In genomic region chr2:177252808-177253531, GRCh38 we compare ENCODE assay signal across 1 cellular context.
TF ChIP-seq lines count a peak whose summit lies in the region.

No MANE protein-coding gene starts in this region.

TF ChIP-seq in endothelial cell of umbilical vein, 7 proteins besides CTCF, POLR2A, EP300 and RAD21:
- TF ChIP-seq MAX (IDR thresholded peaks at IDR 0.05; ENCODE audit: insufficient read depth, insufficient read length) (no peak), MYC (IDR thresholded peaks at IDR 0.05; ENCODE audit: low read depth, low read length) (no peak), FOS (IDR thresholded peaks at IDR 0.05; ENCODE audit: borderline replicate concordance, insufficient read depth, low read length) (no peak)
